ENCODE assay signal across 12 cellular contexts in genomic region chr2:240972201-240972600, GRCh38.
"Had no signal": no experiment of that assay in that cellular context is flagged by ENCODE, and none has a peak within 500 bp of the region (broad histone marks: within the 10 kb centered on the region; RNA-seq: fewer than 3 reads in every experiment).

No MANE protein-coding gene starts in this region.

- H3K27ac Mint-ChIP-seq: activated CD4-positive, alpha-beta memory T cell treated with anti-CD3 and anti-CD28 coated beads, Interleukin-2, amount 10 ng/mL, durations not matched to agents 7 days and 5 days; activated naive CD8-positive, alpha-beta T cell treated with anti-CD3 and anti-CD28 coated beads for 36 hours; memory B cell had no signal

- H3K4me3 ChIP-seq: cardiac muscle cell, stomach, tibial artery had no signal

- H3K4me1 Mint-ChIP-seq: memory B cell had no signal

- H3K36me3 ChIP-seq: cardiac muscle cell, stomach, tibial artery had no signal

- H3K4me3 Mint-ChIP-seq: activated CD4-positive, alpha-beta memory T cell treated with anti-CD3 and anti-CD28 coated beads, Interleukin-2, amount 10 ng/mL, durations not matched to agents 7 days and 5 days; activated naive CD8-positive, alpha-beta T cell treated with anti-CD3 and anti-CD28 coated beads for 36 hours; memory B cell had no signal

- H3K9me3 Mint-ChIP-seq: activated CD4-positive, alpha-beta memory T cell treated with anti-CD3 and anti-CD28 coated beads, Interleukin-2, amount 10 ng/mL, durations not matched to agents 7 days and 5 days; activated naive CD8-positive, alpha-beta T cell treated with anti-CD3 and anti-CD28 coated beads for 36 hours had no signal

- H3K9me3 ChIP-seq: tibial artery had no signal

- DNase-seq: activated CD4-positive, alpha-beta memory T cell treated with anti-CD3 and anti-CD28 coated beads, Interleukin-2, amount 10 ng/mL, durations not matched to agents 7 days and 5 days; activated CD4-positive, alpha-beta T cell treated with anti-CD3 and anti-CD28 coated beads for 1 hour; activated gamma-delta T cell; activated naive CD8-positive, alpha-beta T cell treated with anti-CD3 and anti-CD28 coated beads for 36 hours; activated T-cell treated with anti-CD3 and anti-CD28 coated beads, Interleukin-2, amount 50 U/mL, for 48 hours; cortex of kidney; effector CD8-positive, alpha-beta T cell; left cardiac atrium; stomach; tibial artery had no signal

- H3K27ac ChIP-seq: cardiac muscle cell, stomach, tibial artery had no signal
